ENCODE assay signal across 1 cellular context in the genomic region with DNA sequence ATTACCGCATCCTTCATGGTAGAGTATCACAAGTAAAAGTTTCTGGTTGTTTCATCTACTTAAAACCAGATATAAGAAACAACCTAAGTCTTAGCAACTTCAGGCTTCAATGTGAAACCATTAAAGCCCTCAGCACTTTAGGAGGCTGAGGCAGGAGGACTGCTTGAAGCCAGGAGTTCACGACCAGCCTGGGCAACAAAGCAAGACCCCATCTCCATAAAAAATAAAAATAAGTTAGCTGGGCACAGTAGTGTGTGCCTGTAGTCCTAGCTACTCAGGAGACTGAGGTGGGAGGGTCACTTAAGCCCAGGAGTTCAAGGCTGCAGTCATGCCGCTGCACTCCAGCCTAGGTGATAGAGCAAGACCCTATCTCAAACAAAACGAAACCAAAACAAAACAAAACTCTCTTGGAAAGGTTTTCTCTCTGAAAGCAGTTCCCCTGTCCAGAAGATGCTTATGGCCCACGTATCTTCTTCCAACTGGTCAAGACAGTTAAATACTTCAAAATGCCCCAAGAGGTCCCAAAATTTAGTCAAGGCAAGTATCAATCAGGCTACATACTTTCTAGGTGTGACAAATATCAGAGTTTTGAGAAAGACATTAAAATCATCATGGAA.
TF ChIP-seq lines count a peak whose summit lies in the region.

No MANE protein-coding gene starts in this region.

TF ChIP-seq in K562, 482 proteins besides CTCF, POLR2A, EP300 and RAD21:
- TF ChIP-seq ZNF445 (CRISPR knock-in tag; IDR thresholded peaks at IDR 0.05; ENCODE audit: low read depth) = no peak
- no peak for TF ChIP-seq CBX5 (IDR thresholded peaks at IDR 0.05; ENCODE audit: borderline replicate concordance, low read depth)
- TF ChIP-seq ZNF133 (CRISPR knock-in tag; IDR thresholded peaks at IDR 0.05) = no peak
- no peak for TF ChIP-seq HNRNPUL1 (IDR thresholded peaks at IDR 0.05; ENCODE audit: low read length)
- TF ChIP-seq POLR2B (IDR thresholded peaks at IDR 0.05; ENCODE audit: low read depth, partially characterized antibody) = peak; percentile 6
- TF ChIP-seq CREB1 (IDR thresholded peaks at IDR 0.05) = no peak
- no peak for TF ChIP-seq CREB1 (CRISPR knock-in tag; IDR thresholded peaks at IDR 0.05)
- TF ChIP-seq SUPT5H (IDR thresholded peaks at IDR 0.05) = peak; percentile 42
- TF ChIP-seq RBM22 (IDR thresholded peaks at IDR 0.05; ENCODE audit: low read depth, low read length, poor library complexity, severe bottlenecking) = peak; percentile 45
- no peak for TF ChIP-seq ZSCAN32 (CRISPR knock-in tag; IDR thresholded peaks at IDR 0.05)
- TF ChIP-seq MTF1 (CRISPR knock-in tag; IDR thresholded peaks at IDR 0.05; ENCODE audit: borderline replicate concordance) = no peak
- TF ChIP-seq ZNF121 (CRISPR knock-in tag; conservative IDR thresholded peaks at IDR 0.05) = peak; percentile 57
- TF ChIP-seq, protein P1, sequence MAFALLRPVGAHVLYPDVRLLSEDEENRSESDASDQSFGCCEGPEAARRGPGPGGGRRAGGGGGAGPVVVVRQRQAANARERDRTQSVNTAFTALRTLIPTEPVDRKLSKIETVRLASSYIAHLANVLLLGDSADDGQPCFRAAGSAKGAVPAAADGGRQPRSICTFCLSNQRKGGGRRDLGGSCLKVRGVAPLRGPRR (CRISPR knock-in tag; IDR thresholded peaks at IDR 0.05) = no peak
- no peak for TF ChIP-seq PREB (CRISPR knock-in tag; IDR thresholded peaks at IDR 0.05)
- no peak for TF ChIP-seq FUS (optimal IDR thresholded peaks at IDR 0.05; ENCODE audit: low read depth, low read length)
